Comparison of ENCODE assay signal across 14 cellular contexts in genomic region chr9:4674783-4675182, GRCh38. TPM values are rescaled to one million over a fixed set of nuclear protein-coding genes. Genes with fewer than 3 reads are reported as not detected.
DNase-seq lines count a peak whose midpoint lies in the region; ATAC-seq and TF ChIP-seq lines count a peak whose summit lies in the region.
"Had no signal": no experiment of that assay in that cellular context is flagged by ENCODE, and none has a peak within 500 bp of the region (broad histone marks: within the 10 kb centered on the region; RNA-seq: fewer than 3 reads in every experiment).

No MANE protein-coding gene starts in this region.

- peaks cover 3 to 7% of the 10 kb centered on the region in 2 donors for H3K27me3 Mint-ChIP-seq in natural killer cell treated with Interleukin-12 subunit alpha and Interleukin-12 subunit beta and Interleukin-15 and Interleukin-18, amount 100 ng/mL, for 72 hours
- H3K27me3 Mint-ChIP-seq: stimulated activated naive CD8-positive, alpha-beta T cell treated with anti-CD3 and anti-CD28 coated beads, Interleukin-15, Interleukin-2, amounts not matched to agents 100 ng/mL and 50 ng/mL, for 24 hours had no signal

- no peak overlapping the region for H3K4me3 ChIP-seq in fibroblast of mammary gland (ENCODE audit: control insufficient read depth, low read depth, low read length)
- H3K4me3 ChIP-seq in skeletal muscle cell (ENCODE audit: low read depth, low read length): no peak overlapping the region
- no peak overlapping the region for H3K4me3 ChIP-seq in left ventricle myocardium inferior

- no peaks in the 10 kb centered on the region for H3K36me3 Mint-ChIP-seq in natural killer cell treated with Interleukin-12 subunit alpha and Interleukin-12 subunit beta and Interleukin-15 and Interleukin-18, amount 100 ng/mL, for 72 hours

- no peak overlapping the region for H3K27ac ChIP-seq in left ventricle myocardium inferior (replicated peaks)

- H3K9me3 ChIP-seq in left ventricle myocardium inferior (replicated peaks): no peaks in the 10 kb centered on the region
- H3K9me3 ChIP-seq: Caco-2 had no signal

- TF ChIP-seq CTCF in fibroblast of mammary gland (conservative IDR thresholded peaks at IDR 0.05; ENCODE audit: control insufficient read depth, insufficient read depth, low read depth, low read length): peak; percentile 12
- no peak for TF ChIP-seq CTCF in left ventricle myocardium inferior (IDR thresholded peaks at IDR 0.05; ENCODE audit: borderline replicate concordance)

- intact Hi-C loops in left ventricle myocardium inferior (cut with micrococcal nuclease): no loop called here

- no peaks in the 10 kb centered on the region for H3K4me1 Mint-ChIP-seq in natural killer cell treated with Interleukin-12 subunit alpha and Interleukin-12 subunit beta and Interleukin-15 and Interleukin-18, amount 100 ng/mL, for 72 hours (ENCODE audit: low read depth in 2 of 2)

- no peak for ATAC-seq in natural killer cell treated with Interleukin-12 subunit alpha and Interleukin-12 subunit beta and Interleukin-15 and Interleukin-18, amount 100 ng/mL, for 72 hours
- ATAC-seq: Panc1 had no signal

- DNase-seq in H4 (ENCODE audit: low spot score): peak; percentile 83
- DNase-seq in SW480 (ENCODE audit: low spot score): peak; percentile 12
- DNase-seq in fibroblast of mammary gland (ENCODE audit: low read depth): peak; percentile 96
- DNase-seq in skeletal muscle cell (ENCODE audit: low read depth): peak; percentile 88
- DNase-seq in natural killer cell treated with Interleukin-12 subunit alpha and Interleukin-12 subunit beta and Interleukin-15 and Interleukin-18, amount 100 ng/mL, for 72 hours (ENCODE audit: low spot score): no peak
- DNase-seq in left ventricle myocardium inferior: no peak
- no peak for DNase-seq in DMS114 treated with DMSO at 0.1 percent for 48 hours (lab: John Stamatoyannopoulos, UW; ENCODE audit: unreplicated experiment)
- no peak for DNase-seq in NCI-H2107 treated with DMSO at 0.1 percent for 48 hours (lab: John Stamatoyannopoulos, UW; ENCODE audit: unreplicated experiment)
- DNase-seq: Caco-2; effector CD4-positive, alpha-beta T cell; hypothalamus; stimulated activated CD4-positive, alpha-beta T cell treated with anti-CD3 and anti-CD28 coated beads, Interleukin-4, amount 100 ng/mL, for 24 hours had no signal

- H3K9me3 Mint-ChIP-seq in natural killer cell treated with Interleukin-12 subunit alpha and Interleukin-12 subunit beta and Interleukin-15 and Interleukin-18, amount 100 ng/mL, for 72 hours: no peaks in the 10 kb centered on the region
- H3K9me3 Mint-ChIP-seq: stimulated activated naive CD8-positive, alpha-beta T cell treated with anti-CD3 and anti-CD28 coated beads, Interleukin-15, Interleukin-2, amounts not matched to agents 100 ng/mL and 50 ng/mL, for 24 hours had no signal

- no peaks in the 10 kb centered on the region for H3K27me3 ChIP-seq in left ventricle myocardium inferior (ENCODE audit: low read depth)

- no peak overlapping the region for H3K27ac Mint-ChIP-seq in natural killer cell treated with Interleukin-12 subunit alpha and Interleukin-12 subunit beta and Interleukin-15 and Interleukin-18, amount 100 ng/mL, for 72 hours
- H3K27ac Mint-ChIP-seq: stimulated activated naive CD8-positive, alpha-beta T cell treated with anti-CD3 and anti-CD28 coated beads, Interleukin-15, Interleukin-2, amounts not matched to agents 100 ng/mL and 50 ng/mL, for 24 hours had no signal

- no peaks in the 10 kb centered on the region for H3K36me3 ChIP-seq in left ventricle myocardium inferior

- H3K4me3 Mint-ChIP-seq in natural killer cell treated with Interleukin-12 subunit alpha and Interleukin-12 subunit beta and Interleukin-15 and Interleukin-18, amount 100 ng/mL, for 72 hours: no peak overlapping the region
- H3K4me3 Mint-ChIP-seq: stimulated activated naive CD8-positive, alpha-beta T cell treated with anti-CD3 and anti-CD28 coated beads, Interleukin-15, Interleukin-2, amounts not matched to agents 100 ng/mL and 50 ng/mL, for 24 hours had no signal

- H3K4me1 ChIP-seq in left ventricle myocardium inferior: peaks cover 8% of the 10 kb centered on the region

RNA-seq across cellular contexts. Expression of gene CDC37L1, which starts 4.6 kb away (rescaled TPM):
- 9.4 and 13.5 TPM in 2 replicates for total RNA-seq in H4 (2014; rRNA removed; shearing (Covaris generic))
- 10 to 100 TPM in 1 of 2 donors, 1 to 10 TPM in 1; 9.0 to 11.7 TPM for total RNA-seq in natural killer cell treated with Interleukin-12 subunit alpha and Interleukin-12 subunit beta and Interleukin-15 and Interleukin-18, amount 100 ng/mL, for 72 hours
- 42.4 TPM for total RNA-seq in left ventricle myocardium inferior

RNA-seq across cellular contexts. Expression of gene SPATA6L, which starts 8.5 kb away (rescaled TPM):
- not detected in 2 replicates for total RNA-seq in H4 (2014; rRNA removed; shearing (Covaris generic))
- 1 to 10 TPM in 1 of 2 donors, under 1 TPM in 1; 0.78 to 2.6 TPM for total RNA-seq in natural killer cell treated with Interleukin-12 subunit alpha and Interleukin-12 subunit beta and Interleukin-15 and Interleukin-18, amount 100 ng/mL, for 72 hours
- total RNA-seq in left ventricle myocardium inferior: 0.96 TPM

RNA-seq across cellular contexts. Expression of gene PLPP6, which starts 12.7 kb away (rescaled TPM):
- total RNA-seq in H4 (2014; rRNA removed; shearing (Covaris generic)): 5.9 and 6.7 TPM in 2 replicates
- 1 to 10 TPM; 3.8 to 5.9 TPM for total RNA-seq in natural killer cell treated with Interleukin-12 subunit alpha and Interleukin-12 subunit beta and Interleukin-15 and Interleukin-18, amount 100 ng/mL, for 72 hours
- total RNA-seq in left ventricle myocardium inferior: 2.1 TPM

Comparison
In these comparisons a context has a peak if more than half of its experiments do, and no peak if none do; other contexts are left out.
1. DNase-seq: peak in H4 (single experiment), SW480 (single experiment), fibroblast of mammary gland (single experiment) and skeletal muscle cell (single experiment); none in natural killer cell treated with Interleukin-12 subunit alpha and Interleukin-12 subunit beta and Interleukin-15 and Interleukin-18, amount 100 ng/mL, for 72 hours (single experiment), left ventricle myocardium inferior (single experiment), DMS114 treated with DMSO at 0.1 percent for 48 hours (single experiment) and NCI-H2107 treated with DMSO at 0.1 percent for 48 hours (single experiment).